In genomic region chr17:40093580-40094201, GRCh38 we compare ENCODE assay signal across 9 cellular contexts. TPM values are rescaled to one million over a fixed set of nuclear protein-coding genes. Genes with fewer than 3 reads are reported as not detected.
DNase-seq lines count a peak whose midpoint lies in the region; TF ChIP-seq lines count a peak whose summit lies in the region.
"Had no signal": no experiment of that assay in that cellular context is flagged by ENCODE, and none has a peak within 500 bp of the region (broad histone marks: within the 10 kb centered on the region; RNA-seq: fewer than 3 reads in every experiment).

No MANE protein-coding gene starts in this region.

- in situ Hi-C loops in mammary epithelial cell (cut with MboI; ENCODE audit: low sequenced_read_pairs in 2 of 2) = no loop called here
- in situ Hi-C loops in KBM-7 (cut with MboI; ENCODE audit: low pct_unique_long_range_greater_than_20kb, low sequenced_read_pairs) = no loop called here

- intact Hi-C loops in CD4-positive, alpha-beta memory T cell (cut with micrococcal nuclease) = no loop called here
- intact Hi-C loops in mammary epithelial cell (cut with micrococcal nuclease) = no loop called here

- H3K27ac Mint-ChIP-seq in CD4-positive, alpha-beta memory T cell = peak overlapping the region; percentile 55 to 91 (median 73)
- H3K27ac Mint-ChIP-seq in nephron = peak overlapping the region; percentile 51 to 72 (median 70)
- H3K27ac Mint-ChIP-seq: activated T-cell treated with anti-CD3 and anti-CD28 coated beads, Interleukin-2, amount 50 U/mL, for 72 hours had no signal

- dilution Hi-C loops in mammary epithelial cell (cut with HindIII; ENCODE audit: low sequenced_read_pairs) = no loop called here

- H2AFZ ChIP-seq in mammary epithelial cell (ENCODE audit: low read depth, low read length) = no peak overlapping the region

- peak overlapping the region in 3 of 8 donors; percentile 13 to 54 (median 34) for H3K4me3 Mint-ChIP-seq in CD4-positive, alpha-beta memory T cell
- no peak overlapping the region for H3K4me3 Mint-ChIP-seq in nephron
- H3K4me3 Mint-ChIP-seq: activated T-cell treated with anti-CD3 and anti-CD28 coated beads, Interleukin-2, amount 50 U/mL, for 72 hours had no signal

- peaks cover 25% of the 10 kb centered on the region for H3K79me2 ChIP-seq in mammary epithelial cell (ENCODE audit: insufficient read depth, low read length)

- peaks cover 47 to 62% (median 50%) of the 10 kb centered on the region in 4 donors for H3K4me1 Mint-ChIP-seq in CD4-positive, alpha-beta memory T cell
- peaks cover 60% of the 10 kb centered on the region for H3K4me1 Mint-ChIP-seq in nephron

- TF ChIP-seq CTCF in mammary epithelial cell (conservative IDR thresholded peaks at IDR 0.05 in 1 of 2, IDR thresholded peaks at IDR 0.05 in 1 of 2; ENCODE audit: extremely low read depth in 1 of 2, insufficient read depth in 1 of 2, low read depth in 1 of 2, low read length in 2 of 2) = no peak
- no peak for TF ChIP-seq CTCF in nephron (IDR thresholded peaks at IDR 0.05; ENCODE audit: unreplicated experiment in 3 of 3)

- H3K9me3 ChIP-seq in CD4-positive, alpha-beta memory T cell (ENCODE audit: control insufficient read depth in 1 of 2, low read length in 2 of 2) = no peaks in the 10 kb centered on the region
- no peaks in the 10 kb centered on the region for H3K9me3 ChIP-seq in mammary epithelial cell (replicated peaks; ENCODE audit: insufficient read depth, low read length)

- H3K27ac ChIP-seq in CD4-positive, alpha-beta memory T cell (ENCODE audit: low read depth, low read length) = no peak overlapping the region
- H3K27ac ChIP-seq in mammary epithelial cell (ENCODE audit: insufficient read depth, low read depth, low read length) = no peak overlapping the region

- H3K9ac ChIP-seq in mammary epithelial cell (ENCODE audit: insufficient read depth, low read length) = no peak overlapping the region

- H4K20me1 ChIP-seq in mammary epithelial cell (ENCODE audit: insufficient read depth, low read length) = no peaks in the 10 kb centered on the region

- WGBS in mammary epithelial cell (ENCODE audit: low coverage, missing lambda C conversion rate) = 16% methylated on average over 13 of the region's 16 CpGs

- CTCF ChIA-PET in CD4-positive, alpha-beta memory T cell (lab: Charles Lee; ENCODE audit: partially characterized antibody) = interaction anchor here (1.7 to 13.8 kb wide), 4 partner anchors 18 to 75 kb away, joined by 5 to 217 read pairs (median 8); no protein-coding TSS in a partner anchor
- CTCF ChIA-PET in mammary epithelial cell (lab: Charles Lee; ENCODE audit: low non-redundant PET) = interaction anchor here (0.6 kb wide), 1 partner anchor 19 kb away, joined by 5 read pairs; no protein-coding TSS in a partner anchor

- POLR2A ChIA-PET in CD4-positive, alpha-beta memory T cell (lab: Charles Lee; ENCODE audit: partially characterized antibody) = interaction anchor here (0.5 to 16.2 kb wide), 8 partner anchors 9 to 539 kb away, joined by 4 to 494 read pairs (median 5); partner anchors contain the start of genes CASC3, MED24 and THRA

- no peaks in the 10 kb centered on the region for H3K27me3 Mint-ChIP-seq in CD4-positive, alpha-beta memory T cell
- no peaks in the 10 kb centered on the region for H3K27me3 Mint-ChIP-seq in nephron (ENCODE audit: low read depth)

- H3K9me3 Mint-ChIP-seq in CD4-positive, alpha-beta memory T cell = no peaks in the 10 kb centered on the region
- H3K9me3 Mint-ChIP-seq in nephron = no peaks in the 10 kb centered on the region
- H3K9me3 Mint-ChIP-seq: activated T-cell treated with anti-CD3 and anti-CD28 coated beads, Interleukin-2, amount 50 U/mL, for 72 hours had no signal

- BruUV-seq in mammary epithelial cell (replicated peaks; lab: Mats Ljungman, UMichigan) = no TSS peak

- no peak overlapping the region for H3K4me3 ChIP-seq in CD4-positive, alpha-beta memory T cell (ENCODE audit: low read length in 2 of 2)
- H3K4me3 ChIP-seq in mammary epithelial cell (replicated peaks in 1 of 3; ENCODE audit: insufficient read depth in 1 of 3, low read depth in 2 of 3, low read length in 3 of 3) = no peak overlapping the region

- H3K27me3 ChIP-seq in CD4-positive, alpha-beta memory T cell (ENCODE audit: insufficient read depth, low read length) = no peaks in the 10 kb centered on the region
- H3K27me3 ChIP-seq in mammary epithelial cell (ENCODE audit: insufficient read depth, low read length) = no peaks in the 10 kb centered on the region

- peaks cover 36 to 52% of the 10 kb centered on the region in 2 donors for H3K36me3 Mint-ChIP-seq in CD4-positive, alpha-beta memory T cell
- peaks cover 26% of the 10 kb centered on the region for H3K36me3 Mint-ChIP-seq in nephron (ENCODE audit: low read depth)

- H3K36me3 ChIP-seq in CD4-positive, alpha-beta memory T cell (ENCODE audit: insufficient read depth, low read length) = peaks cover 31% of the 10 kb centered on the region
- peaks cover 20% of the 10 kb centered on the region for H3K36me3 ChIP-seq in mammary epithelial cell (ENCODE audit: insufficient read depth, low read length)

- H3K4me1 ChIP-seq in CD4-positive, alpha-beta memory T cell (ENCODE audit: insufficient read depth, low read length) = peaks cover 53% of the 10 kb centered on the region
- H3K4me1 ChIP-seq in mammary epithelial cell (ENCODE audit: insufficient read depth, low read length) = peaks cover 25% of the 10 kb centered on the region

- H3K4me2 ChIP-seq in mammary epithelial cell (ENCODE audit: insufficient read depth, low read depth, low read length) = no peak overlapping the region

- peak in 1 of 5 donors; percentile 30 for DNase-seq in CD4-positive, alpha-beta memory T cell
- DNase-seq in mammary epithelial cell (peak; percentile 40), NCI-H1092 treated with DMSO at 0.1 percent for 48 hours (lab: John Stamatoyannopoulos, UW) (no peak), NAMALWA (ENCODE audit: low spot score) (no peak), KBM-7 (no peak)
- DNase-seq: activated T-cell treated with anti-CD3 and anti-CD28 coated beads, Interleukin-2, amount 50 U/mL, for 72 hours; NCI-H1105; SHP77 treated with DMSO at 0.1 percent for 48 hours had no signal

RNA-seq across cellular contexts. Expression of gene NR1D1, which starts 6.7 kb away (rescaled TPM):
- 10 to 100 TPM; 14.8 to 15.1 TPM for total RNA-seq in CD4-positive, alpha-beta memory T cell
- polyA plus RNA-seq in CD4-positive, alpha-beta memory T cell = 10 to 100 TPM in 1 of 2 donors, 1 to 10 TPM in 1; 5.7 to 12.3 TPM
- total RNA-seq in mammary epithelial cell = 10 to 100 TPM in 1 of 2 donors, 1 to 10 TPM in 1; 2.0 to 25.9 TPM
- 7.9 TPM for polyA plus RNA-seq in mammary epithelial cell
- 41.0 TPM for polyA minus RNA-seq in mammary epithelial cell

RNA-seq across cellular contexts. Expression of gene MSL1, which starts 28.1 kb away (rescaled TPM):
- total RNA-seq in CD4-positive, alpha-beta memory T cell = 100 to 1,000 TPM; 130 to 133 TPM
- polyA plus RNA-seq in CD4-positive, alpha-beta memory T cell = 1 to 10 TPM; 6.0 to 8.3 TPM
- 10 to 100 TPM; 36.8 to 72.1 TPM for total RNA-seq in mammary epithelial cell
- 41.3 TPM for polyA plus RNA-seq in mammary epithelial cell
- polyA minus RNA-seq in mammary epithelial cell = 53.9 TPM

RNA-seq across cellular contexts. Expression of gene THRA, which starts 30.9 kb away (rescaled TPM):
- 10 to 100 TPM; 35.9 to 41.3 TPM for total RNA-seq in CD4-positive, alpha-beta memory T cell
- polyA plus RNA-seq in CD4-positive, alpha-beta memory T cell = 10 to 100 TPM in 1 of 2 donors, 1 to 10 TPM in 1; 5.8 to 11.9 TPM
- 10 to 100 TPM; 10.8 to 11.7 TPM for total RNA-seq in mammary epithelial cell
- polyA plus RNA-seq in mammary epithelial cell = 10.0 TPM
- 33.1 TPM for polyA minus RNA-seq in mammary epithelial cell

RNA-seq across cellular contexts. Expression of gene MED24, which starts 39.5 kb away (rescaled TPM):
- 10 to 100 TPM; 81.1 to 93.0 TPM for total RNA-seq in CD4-positive, alpha-beta memory T cell
- 10 to 100 TPM; 34.0 to 46.2 TPM for polyA plus RNA-seq in CD4-positive, alpha-beta memory T cell
- 10 to 100 TPM; 59.3 to 85.6 TPM for total RNA-seq in mammary epithelial cell
- polyA plus RNA-seq in mammary epithelial cell = 91.2 TPM
- 116 TPM for polyA minus RNA-seq in mammary epithelial cell

RNA-seq across cellular contexts. Expression of gene CASC3, which starts 46.6 kb away (rescaled TPM):
- 100 to 1,000 TPM; 142 to 146 TPM for total RNA-seq in CD4-positive, alpha-beta memory T cell
- 10 to 100 TPM; 31.1 to 54.2 TPM for polyA plus RNA-seq in CD4-positive, alpha-beta memory T cell
- 10 to 100 TPM; 28.7 to 61.9 TPM for total RNA-seq in mammary epithelial cell
- polyA plus RNA-seq in mammary epithelial cell = 25.7 TPM
- polyA minus RNA-seq in mammary epithelial cell = 74.9 TPM
